In the genomic region with DNA sequence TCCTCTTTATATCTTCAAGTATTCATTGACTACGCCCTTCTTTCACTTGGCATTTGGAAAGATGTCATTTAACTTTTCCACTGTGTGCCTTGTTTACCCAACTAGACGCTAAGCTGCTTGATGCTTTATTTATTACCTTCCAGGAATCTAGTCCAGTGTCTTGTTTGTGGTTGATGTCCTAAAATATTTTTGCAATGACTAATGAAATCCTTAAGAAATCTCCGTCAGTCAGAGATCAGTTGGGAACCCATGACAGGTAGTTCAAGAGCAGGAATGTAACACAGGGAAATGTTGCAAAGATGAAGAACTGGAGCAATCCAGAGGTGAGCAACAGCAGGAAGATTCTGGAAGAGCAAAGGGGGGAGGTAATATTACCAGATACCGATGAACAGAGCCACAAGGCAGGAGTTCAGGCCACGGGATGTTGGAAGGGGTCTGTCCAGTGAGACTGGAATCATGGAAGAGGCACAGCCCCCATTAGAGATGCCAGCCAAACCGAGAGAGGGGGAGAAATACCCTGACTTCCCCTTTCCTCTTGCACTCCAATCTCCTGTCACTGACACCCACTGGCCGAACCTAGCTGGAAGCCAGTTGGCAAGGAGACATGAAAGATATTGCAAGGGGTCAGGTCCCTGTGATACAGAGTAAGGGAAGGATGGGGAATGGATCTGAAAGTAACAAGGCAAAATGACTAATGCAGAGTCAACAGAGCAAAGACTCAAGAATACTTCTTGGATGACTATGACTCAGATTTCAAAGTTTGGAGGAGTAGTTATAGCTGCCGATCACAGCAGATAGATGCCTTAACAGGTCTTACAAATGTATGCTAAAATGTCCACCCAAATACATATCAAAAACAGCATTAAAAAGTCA, we compare ENCODE assay signal across 16 cellular contexts.
DNase-seq lines count a peak whose midpoint lies in the region; ATAC-seq and TF ChIP-seq lines count a peak whose summit lies in the region.
"Had no signal": no experiment of that assay in that cellular context is flagged by ENCODE, and none has a peak within 500 bp of the region (broad histone marks: within the 10 kb centered on the region; RNA-seq: fewer than 3 reads in every experiment).

No MANE protein-coding gene starts in this region.

- no peaks in the 10 kb centered on the region for H3K27me3 ChIP-seq in A673 (replicated peaks; ENCODE audit: insufficient read depth, low read depth, low read length, poor library complexity)
- H3K27me3 ChIP-seq in HCT116 (ENCODE audit: insufficient read depth, low read length) = no peaks in the 10 kb centered on the region
- H3K27me3 ChIP-seq in RWPE2 (ENCODE audit: insufficient read depth, poor library complexity, severe bottlenecking) = no peaks in the 10 kb centered on the region
- no peaks in the 10 kb centered on the region for H3K27me3 ChIP-seq in foreskin keratinocyte
- H3K27me3 ChIP-seq: esophagus muscularis mucosa, tibial nerve had no signal

- TF ChIP-seq CTCF in A673 (conservative IDR thresholded peaks at IDR 0.05; ENCODE audit: low read depth, low read length) = no peak
- TF ChIP-seq CTCF in HCT116 (IDR thresholded peaks at IDR 0.05 in 2 of 3, conservative IDR thresholded peaks at IDR 0.05 in 1 of 3; ENCODE audit: borderline replicate concordance in 1 of 3, insufficient read depth in 1 of 3, low read depth in 2 of 3, low read length in 2 of 3) = no peak
- no peak for TF ChIP-seq CTCF in RWPE2 (IDR thresholded peaks at IDR 0.05; ENCODE audit: poor library complexity, severe bottlenecking)
- TF ChIP-seq CTCF in foreskin keratinocyte (conservative IDR thresholded peaks at IDR 0.05) = no peak

- no peak overlapping the region for H3K4me3 ChIP-seq in A673 (ENCODE audit: low read depth, low read length, poor library complexity, severe bottlenecking)
- peak overlapping the region in 1 of 2 experiments; percentile 13; a peak in 1 of 4 replicates for H3K4me3 ChIP-seq in HCT116 (replicated peaks in 1 of 2; ENCODE audit: low read depth in 1 of 2, low read length in 2 of 2)
- H3K4me3 ChIP-seq in RWPE2 (ENCODE audit: severe bottlenecking) = no peak overlapping the region
- H3K4me3 ChIP-seq: coronary artery, esophagus muscularis mucosa, tibial nerve had no signal

- H3K4me2 ChIP-seq in HCT116 (ENCODE audit: low read length) = peak overlapping the region; percentile 66

- H3K36me3 ChIP-seq in A673 (ENCODE audit: insufficient read depth, low read length, poor library complexity, severe bottlenecking) (peaks cover 16% of the 10 kb centered on the region), HCT116 (ENCODE audit: control insufficient read depth in 1 of 2, insufficient read depth in 2 of 2, low read length in 2 of 2) (no peaks in the 10 kb centered on the region), RWPE2 (ENCODE audit: low read depth) (no peaks in the 10 kb centered on the region)
- H3K36me3 ChIP-seq: esophagus muscularis mucosa, tibial nerve had no signal

- CTCF ChIA-PET in A673 (lab: Charles Lee) = no interaction called here
- CTCF ChIA-PET in HCT116 (lab: Charles Lee) = no interaction called here

- DNase-seq in A673 (ENCODE audit: low spot score) (peak; percentile 12), HCT116 (ENCODE audit: low read depth, low spot score) (peak; percentile 26), RWPE2 (ENCODE audit: low spot score) (no peak), foreskin keratinocyte (peak in 1 of 2 donors; percentile 49), NCI-H345 treated with DMSO at 0.1 percent for 48 hours (lab: John Stamatoyannopoulos, UW; ENCODE audit: unreplicated experiment) (no peak), DMS79 treated with DMSO at 0.1 percent for 48 hours (lab: John Stamatoyannopoulos, UW) (no peak), NCI-H446 treated with DMSO at 0.1 percent for 48 hours (lab: John Stamatoyannopoulos, UW) (no peak), DMS79 (lab: John Stamatoyannopoulos, UW) (no peak)
- DNase-seq: activated naive CD8-positive, alpha-beta T cell treated with anti-CD3 and anti-CD28 coated beads, Interleukin-2, amount 50 U/mL, for 24 hours; activated T-cell treated with anti-CD3 and anti-CD28 coated beads, Interleukin-2, amount 50 U/mL, for 1 hour; GOT3; NCI-H2171 treated with DMSO at 0.1 percent for 48 hours; occipital lobe had no signal

- H3K27ac ChIP-seq in A673 (ENCODE audit: low read depth, low read length, poor library complexity, severe bottlenecking) (peak overlapping the region; percentile 19), HCT116 (ENCODE audit: low read depth, low read length) (peak overlapping the region; percentile 22; the same call in 1 of the 2 replicates), RWPE2 (ENCODE audit: poor library complexity, severe bottlenecking) (peak overlapping the region; percentile 83), foreskin keratinocyte (no peak overlapping the region)
- H3K27ac ChIP-seq: coronary artery, esophagus muscularis mucosa, tibial nerve had no signal

- H3K4me1 ChIP-seq in A673 (ENCODE audit: insufficient read depth, low read length, poor library complexity, severe bottlenecking) (no peaks in the 10 kb centered on the region), HCT116 (ENCODE audit: control insufficient read depth in 1 of 2, insufficient read depth in 2 of 2, low read length in 2 of 2) (peaks cover 18 to 21% of the 10 kb centered on the region in 2 experiments), RWPE2 (ENCODE audit: insufficient read depth, poor library complexity, severe bottlenecking) (peaks cover 16% of the 10 kb centered on the region), foreskin keratinocyte (no peaks in the 10 kb centered on the region)
- H3K4me1 ChIP-seq: esophagus muscularis mucosa, tibial nerve had no signal

- no peak overlapping the region for H2AFZ ChIP-seq in HCT116 (ENCODE audit: low read depth, low read length, poor library complexity, severe bottlenecking)

- H3K9ac ChIP-seq in HCT116 (ENCODE audit: low read length) = no peak overlapping the region

- no TSS peak for BruUV-seq in A673 (replicated peaks; lab: Mats Ljungman, UMichigan)
- no TSS peak for BruUV-seq in HCT116 (replicated peaks; lab: Mats Ljungman, UMichigan)

- intact Hi-C loops in A673 (cut with micrococcal nuclease; ENCODE audit: unreplicated experiment) = no loop called here
- intact Hi-C loops in HCT116 (cut with micrococcal nuclease) = no loop called here

- ATAC-seq in HCT116 = peak; percentile 79
- peak; percentile 95 for ATAC-seq in RWPE2 (ENCODE audit: low read depth)
- peak; percentile 78 for ATAC-seq in foreskin keratinocyte
- ATAC-seq: activated naive CD8-positive, alpha-beta T cell treated with anti-CD3 and anti-CD28 coated beads, Interleukin-2, amount 50 U/mL, for 24 hours had no signal

- H3K9me3 ChIP-seq in A673 (ENCODE audit: low read depth, low read length, poor library complexity, severe bottlenecking) (no peaks in the 10 kb centered on the region), HCT116 (ENCODE audit: control insufficient read depth in 1 of 2, insufficient read depth in 1 of 2, low read depth in 1 of 2, low read length in 2 of 2) (no peaks in the 10 kb centered on the region), RWPE2 (ENCODE audit: severe bottlenecking) (no peaks in the 10 kb centered on the region)
- H3K9me3 ChIP-seq: esophagus muscularis mucosa, tibial nerve had no signal

- TF ChIP-seq POLR2A in HCT116 (IDR thresholded peaks at IDR 0.05; ENCODE audit: borderline replicate concordance, extremely low read depth, insufficient read depth, insufficient read length) = no peak

- H4K20me1 ChIP-seq in HCT116 (ENCODE audit: insufficient read depth) = no peaks in the 10 kb centered on the region

- POLR2A ChIA-PET in A673 (lab: Charles Lee; ENCODE audit: low non-redundant PET) = no interaction called here
- POLR2A ChIA-PET in HCT116 (lab: Charles Lee) = no interaction called here

- no peak for TF ChIP-seq RAD21 in HCT116 (IDR thresholded peaks at IDR 0.05; ENCODE audit: low read depth)

- no peaks in the 10 kb centered on the region for H3K9me2 ChIP-seq in HCT116 (ENCODE audit: insufficient read depth)

- RAD21 ChIA-PET in HCT116 (lab: Charles Lee; ENCODE audit: low non-redundant PET in 1 of 2, low total read pairs in 2 of 2, uncharacterized antibody in 2 of 2, unreplicated experiment in 2 of 2) = no interaction called here

- H3K79me2 ChIP-seq in HCT116 (ENCODE audit: insufficient read depth, low read length) = no peaks in the 10 kb centered on the region

TF ChIP-seq in HCT116, 20 proteins besides CTCF, POLR2A, EP300 and RAD21 (continues in another document):
- TF ChIP-seq YY1 (IDR thresholded peaks at IDR 0.05; ENCODE audit: extremely low read depth, insufficient replicate concordance, low read depth, low read length) (no peak), POLR2AphosphoS5 (IDR thresholded peaks at IDR 0.05; ENCODE audit: low read depth, low read length) (no peak), ZFX (IDR thresholded peaks at IDR 0.05) (no peak), FOSL1 (IDR thresholded peaks at IDR 0.05; ENCODE audit: low read depth) (0 out of 2 replicates have a peak, but pooled peaks have one; percentile 20), JUND (IDR thresholded peaks at IDR 0.05) (peak; percentile 40)
- TF ChIP-seq, protein P1, sequence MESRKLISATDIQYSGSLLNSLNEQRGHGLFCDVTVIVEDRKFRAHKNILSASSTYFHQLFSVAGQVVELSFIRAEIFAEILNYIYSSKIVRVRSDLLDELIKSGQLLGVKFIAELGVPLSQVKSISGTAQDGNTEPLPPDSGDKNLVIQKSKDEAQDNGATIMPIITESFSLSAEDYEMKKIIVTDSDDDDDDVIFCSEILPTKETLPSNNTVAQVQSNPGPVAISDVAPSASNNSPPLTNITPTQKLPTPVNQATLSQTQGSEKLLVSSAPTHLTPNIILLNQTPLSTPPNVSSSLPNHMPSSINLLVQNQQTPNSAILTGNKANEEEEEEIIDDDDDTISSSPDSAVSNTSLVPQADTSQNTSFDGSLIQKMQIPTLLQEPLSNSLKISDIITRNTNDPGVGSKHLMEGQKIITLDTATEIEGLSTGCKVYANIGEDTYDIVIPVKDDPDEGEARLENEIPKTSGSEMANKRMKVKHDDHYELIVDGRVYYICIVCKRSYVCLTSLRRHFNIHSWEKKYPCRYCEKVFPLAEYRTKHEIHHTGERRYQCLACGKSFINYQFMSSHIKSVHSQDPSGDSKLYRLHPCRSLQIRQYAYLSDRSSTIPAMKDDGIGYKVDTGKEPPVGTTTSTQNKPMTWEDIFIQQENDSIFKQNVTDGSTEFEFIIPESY (IDR thresholded peaks at IDR 0.05; ENCODE audit: extremely low read depth, insufficient replicate concordance, low read length) = no peak

Comparison
In these comparisons a context has a peak if more than half of its experiments do, and no peak if none do; other contexts are left out.
1. DNase-seq: peak in A673 (single experiment) and HCT116 (single experiment); none in RWPE2 (single experiment), NCI-H345 treated with DMSO at 0.1 percent for 48 hours (single experiment), DMS79 treated with DMSO at 0.1 percent for 48 hours (single experiment), NCI-H446 treated with DMSO at 0.1 percent for 48 hours (single experiment) and DMS79 (single experiment).
2. Peak in every context shown above with its lines, with median percentiles within 50 percentile points of each other: ATAC-seq.